Comparison of ENCODE assay signal across 8 cellular contexts in the genomic region with DNA sequence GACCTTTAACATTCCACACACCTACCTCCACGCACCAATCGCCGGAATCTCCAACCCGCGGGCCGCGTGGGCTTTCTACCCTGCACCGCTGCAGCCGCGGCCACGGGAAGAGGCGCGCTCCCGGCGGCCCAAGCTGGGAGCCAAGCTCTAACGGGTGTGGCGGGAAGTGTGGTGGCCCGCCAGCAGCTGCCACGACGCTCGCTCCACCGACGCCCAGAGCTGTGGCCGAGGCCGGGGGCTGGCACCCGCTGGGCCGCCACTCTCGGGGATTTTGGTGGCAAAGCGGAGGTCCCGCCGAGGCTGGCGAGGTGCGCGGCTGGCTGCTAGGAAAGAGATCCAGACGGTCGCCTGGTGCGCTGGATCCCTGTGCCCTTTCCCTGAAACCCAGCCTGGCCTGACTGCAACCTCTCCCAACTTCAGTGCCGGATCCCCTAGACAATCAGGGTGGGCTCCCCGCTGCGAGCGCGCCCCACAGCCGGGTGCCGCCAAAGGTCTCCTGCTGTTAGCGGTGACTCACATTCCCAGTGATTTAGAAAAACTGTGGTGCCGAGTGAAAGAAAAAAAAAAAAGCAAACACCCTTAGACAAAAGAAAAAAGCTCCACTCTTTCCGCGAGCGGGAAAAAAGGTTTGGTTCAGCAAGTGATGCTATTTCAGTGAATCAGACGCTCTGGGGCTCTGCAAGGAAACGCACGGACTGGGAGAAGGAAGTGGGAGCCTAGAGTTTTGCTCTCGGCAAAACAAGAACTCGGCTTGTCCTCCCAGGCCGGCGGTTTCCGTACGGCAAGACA. TPM values are rescaled to one million over a fixed set of nuclear protein-coding genes. Genes with fewer than 3 reads are reported as not detected.
A peak's percentile ranks its signal among the peaks of the same experiment; 100 is the strongest.
DNase-seq lines count a peak whose midpoint lies in the region; ATAC-seq and TF ChIP-seq lines count a peak whose summit lies in the region.

No MANE protein-coding gene starts in this region.

- H3K79me2 ChIP-seq in trophoblast cell (ENCODE audit: control insufficient read depth, insufficient read depth, low read length, poor library complexity), result peaks cover 26% of the 10 kb centered on the region

- intact Hi-C loops in activated T-helper 1 cell treated with anti-CD3 and anti-CD28 coated beads, Interleukin-12 subunit alpha, Interleukin-12 subunit beta, Interleukin-2, Interleukin-4 antibody, amounts not matched to agents 30 ng/mL and 10 ng/mL and 1 ng/mL, durations not matched to agents 14 hours and 24 hours and 36 hours (cut with micrococcal nuclease), result loop anchor here (1.0 to 10.0 kb wide), 5 partner anchors 357 to 588 kb away; a partner anchor contains a TSS
- intact Hi-C loops in head of caudate nucleus (cut with DNase I), result no loop called here

- H3K9me3 Mint-ChIP-seq in activated T-helper 1 cell treated with anti-CD3 and anti-CD28 coated beads, Interleukin-12 subunit alpha, Interleukin-12 subunit beta, Interleukin-2, Interleukin-4 antibody, amounts not matched to agents 30 ng/mL and 10 ng/mL and 1 ng/mL, durations not matched to agents 14 hours and 24 hours and 36 hours, result no peaks in the 10 kb centered on the region

- H3K4me3 ChIP-seq in BE2C (ENCODE audit: low read depth, low read length) (peak overlapping the region; percentile 53), trophoblast cell (ENCODE audit: low read depth, low read length) (peak overlapping the region; percentile 39)

- peak overlapping the region; percentile 95 for H3K4me2 ChIP-seq in trophoblast cell (ENCODE audit: low read length)

- H3K14ac ChIP-seq in trophoblast cell (ENCODE audit: low read length), result peak overlapping the region; percentile 47

- no peak overlapping the region for H2AK5ac ChIP-seq in trophoblast cell (ENCODE audit: low read length)

- peaks cover 21% of the 10 kb centered on the region for H3K36me3 Mint-ChIP-seq in activated T-helper 1 cell treated with anti-CD3 and anti-CD28 coated beads, Interleukin-12 subunit alpha, Interleukin-12 subunit beta, Interleukin-2, Interleukin-4 antibody, amounts not matched to agents 30 ng/mL and 10 ng/mL and 1 ng/mL, durations not matched to agents 14 hours and 24 hours and 36 hours (ENCODE audit: low read depth)

- peaks cover 44% of the 10 kb centered on the region for H3K79me1 ChIP-seq in trophoblast cell (ENCODE audit: low read length)

- H3K36me3 ChIP-seq in BE2C (no peaks in the 10 kb centered on the region), trophoblast cell (ENCODE audit: control insufficient read depth in 1 of 2, insufficient read depth in 2 of 2, low read length in 2 of 2) (peaks cover 0 to 5% of the 10 kb centered on the region in 2 experiments)

- no peaks in the 10 kb centered on the region for H3K9me3 ChIP-seq in BE2C
- H3K9me3 ChIP-seq in trophoblast cell (ENCODE audit: insufficient read depth, low read depth, low read length), result no peaks in the 10 kb centered on the region

- peaks cover 39% of the 10 kb centered on the region for H3K4me1 Mint-ChIP-seq in activated T-helper 1 cell treated with anti-CD3 and anti-CD28 coated beads, Interleukin-12 subunit alpha, Interleukin-12 subunit beta, Interleukin-2, Interleukin-4 antibody, amounts not matched to agents 30 ng/mL and 10 ng/mL and 1 ng/mL, durations not matched to agents 14 hours and 24 hours and 36 hours (ENCODE audit: low read depth)

- H2BK120ac ChIP-seq in trophoblast cell (ENCODE audit: insufficient read depth, low read length, poor library complexity), result peak overlapping the region; percentile 62

- H3K23ac ChIP-seq in trophoblast cell (ENCODE audit: low read length), result no peak overlapping the region

- peak overlapping the region; percentile 48 for H2AFZ ChIP-seq in trophoblast cell (ENCODE audit: insufficient read depth, low read length, poor library complexity)

- peak overlapping the region; percentile 51 for H4K8ac ChIP-seq in trophoblast cell (ENCODE audit: low read depth, low read length)

- H3K4me1 ChIP-seq in BE2C, result no peaks in the 10 kb centered on the region
- H3K4me1 ChIP-seq in trophoblast cell (ENCODE audit: control insufficient read depth in 1 of 2, insufficient read depth in 2 of 2, low read length in 2 of 2), result peaks cover 13 to 27% of the 10 kb centered on the region in 2 experiments

- TF ChIP-seq CTCF in BE2C (IDR thresholded peaks at IDR 0.05; ENCODE audit: low read depth, low read length), result no peak

- WGBS in trophoblast cell (ENCODE audit: extremely low coverage, insufficient coverage, insufficient read length), result no CpG with 5 or more reads among the region's 58 CpGs

- H3K9ac ChIP-seq in trophoblast cell (ENCODE audit: low read length), result no peak overlapping the region

- ATAC-seq in HG03342 (IDR thresholded peaks at IDR 0.05; ENCODE audit: unreplicated experiment) (no peak), GM21619 (IDR thresholded peaks at IDR 0.05; ENCODE audit: unreplicated experiment) (no peak)

- H4K12ac ChIP-seq in trophoblast cell (ENCODE audit: low read depth, low read length), result peak overlapping the region; percentile 10

- H3K27ac ChIP-seq in trophoblast cell (ENCODE audit: low read depth, low read length), result no peak overlapping the region

- peak overlapping the region; percentile 71 for H4K91ac ChIP-seq in trophoblast cell (ENCODE audit: low read depth, low read length)

- H2BK5ac ChIP-seq in trophoblast cell (ENCODE audit: low read depth, low read length, poor library complexity), result peak overlapping the region; percentile 4

- peaks cover 16% of the 10 kb centered on the region for H3K27me3 Mint-ChIP-seq in activated T-helper 1 cell treated with anti-CD3 and anti-CD28 coated beads, Interleukin-12 subunit alpha, Interleukin-12 subunit beta, Interleukin-2, Interleukin-4 antibody, amounts not matched to agents 30 ng/mL and 10 ng/mL and 1 ng/mL, durations not matched to agents 14 hours and 24 hours and 36 hours (ENCODE audit: insufficient read depth)

- DNase-seq in BE2C (no peak), LHCN-M2 (ENCODE audit: low read depth) (peak; percentile 58), head of caudate nucleus (peak in 29 of 42 donors; percentile 5 to 54 (median 23)), trophoblast cell (peak in 1 of 2 donors; percentile 30), superior temporal gyrus (ENCODE audit: extremely low spot score) (no peak)
- DNase-seq in activated T-helper 1 cell treated with anti-CD3 and anti-CD28 coated beads, Interleukin-12 subunit alpha, Interleukin-12 subunit beta, Interleukin-2, Interleukin-4 antibody, amounts not matched to agents 30 ng/mL and 10 ng/mL and 1 ng/mL, durations not matched to agents 14 hours and 24 hours and 36 hours (ENCODE audit: low spot score), result peak; percentile 11

- peak overlapping the region; percentile 29 for H3K4ac ChIP-seq in trophoblast cell (ENCODE audit: low read depth, low read length)

- H3K18ac ChIP-seq in trophoblast cell (ENCODE audit: low read length), result peak overlapping the region; percentile 53

- peak overlapping the region; percentile 55 for H2BK12ac ChIP-seq in trophoblast cell (ENCODE audit: low read length)

- peak overlapping the region; percentile 97 for H3K27ac Mint-ChIP-seq in activated T-helper 1 cell treated with anti-CD3 and anti-CD28 coated beads, Interleukin-12 subunit alpha, Interleukin-12 subunit beta, Interleukin-2, Interleukin-4 antibody, amounts not matched to agents 30 ng/mL and 10 ng/mL and 1 ng/mL, durations not matched to agents 14 hours and 24 hours and 36 hours

- no peaks in the 10 kb centered on the region for H3K27me3 ChIP-seq in BE2C
- H3K27me3 ChIP-seq in trophoblast cell (ENCODE audit: insufficient read depth, low read length), result peaks cover 13% of the 10 kb centered on the region

- H3K4me3 Mint-ChIP-seq in activated T-helper 1 cell treated with anti-CD3 and anti-CD28 coated beads, Interleukin-12 subunit alpha, Interleukin-12 subunit beta, Interleukin-2, Interleukin-4 antibody, amounts not matched to agents 30 ng/mL and 10 ng/mL and 1 ng/mL, durations not matched to agents 14 hours and 24 hours and 36 hours, result peak overlapping the region; percentile 95

RNA-seq across cellular contexts. Expression of a gene that starts 2.9 kb away (rescaled TPM):
- 9.3 TPM for polyA plus RNA-seq in BE2C (2012; ENCODE audit: insufficient read depth, insufficient read length, low read depth)
- 1.4 and 6.9 TPM in 2 replicates for total RNA-seq in LHCN-M2 (2014; rRNA removed)
- polyA plus RNA-seq in LHCN-M2 (2012), result 1.4 TPM
- total RNA-seq in activated T-helper 1 cell treated with anti-CD3 and anti-CD28 coated beads, Interleukin-12 subunit alpha, Interleukin-12 subunit beta, Interleukin-2, Interleukin-4 antibody, amounts not matched to agents 30 ng/mL and 10 ng/mL and 1 ng/mL, durations not matched to agents 14 hours and 24 hours and 36 hours, result 335 and 347 TPM in 2 replicates
- 29.4 and 31.9 TPM in 2 replicates for polyA plus RNA-seq in trophoblast cell (2013)

Comparison
In these comparisons a context has a peak if more than half of its experiments do, and no peak if none do; other contexts are left out.
1. DNase-seq: peak in LHCN-M2 (single experiment), activated T-helper 1 cell treated with anti-CD3 and anti-CD28 coated beads, Interleukin-12 subunit alpha, Interleukin-12 subunit beta, Interleukin-2, Interleukin-4 antibody, amounts not matched to agents 30 ng/mL and 10 ng/mL and 1 ng/mL, durations not matched to agents 14 hours and 24 hours and 36 hours (single experiment) and head of caudate nucleus (29 of 42); none in BE2C (single experiment) and superior temporal gyrus (single experiment).
2. RNA of a gene that starts 2.9 kb away (total RNA-seq): 335 to 347 TPM in activated T-helper 1 cell treated with anti-CD3 and anti-CD28 coated beads, Interleukin-12 subunit alpha, Interleukin-12 subunit beta, Interleukin-2, Interleukin-4 antibody, amounts not matched to agents 30 ng/mL and 10 ng/mL and 1 ng/mL, durations not matched to agents 14 hours and 24 hours and 36 hours; 1.4 to 6.9 TPM in LHCN-M2; every median in the first group is over 10 times any median in the second.